Comparison of ENCODE assay signal across 11 cellular contexts in genomic region chr6:8059129-8059528, GRCh38. TPM values are rescaled to one million over a fixed set of nuclear protein-coding genes. Genes with fewer than 3 reads are reported as not detected.
DNase-seq lines count a peak whose midpoint lies in the region; ATAC-seq and TF ChIP-seq lines count a peak whose summit lies in the region.
"Had no signal": no experiment of that assay in that cellular context is flagged by ENCODE, and none has a peak within 500 bp of the region (broad histone marks: within the 10 kb centered on the region; RNA-seq: fewer than 3 reads in every experiment).

No MANE protein-coding gene starts in this region.

- H3K27ac ChIP-seq in brain microvascular endothelial cell (no peak overlapping the region), testis (no peak overlapping the region), left lung (no peak overlapping the region)
- H3K27ac ChIP-seq: uterus had no signal

- no peaks in the 10 kb centered on the region for H3K9me3 ChIP-seq in testis
- H3K9me3 ChIP-seq in left lung, result no peaks in the 10 kb centered on the region
- H3K9me3 ChIP-seq: uterus had no signal

- H3K4me3 ChIP-seq in brain microvascular endothelial cell (ENCODE audit: low read depth, low read length) (no peak overlapping the region), testis (no peak overlapping the region), left lung (no peak overlapping the region)
- H3K4me3 ChIP-seq: uterus had no signal

- in situ Hi-C loops in brain microvascular endothelial cell (cut with HindIII; ENCODE audit: low pct_ligation_motif_present, low sequenced_read_pairs), result no loop called here

- TF ChIP-seq CTCF in brain microvascular endothelial cell (IDR thresholded peaks at IDR 0.05; ENCODE audit: low read depth, low read length, missing control alignments), result peak; percentile 16
- TF ChIP-seq CTCF in testis (IDR thresholded peaks at IDR 0.05), result peak in 1 of 3 experiments; percentile 18
- peak in 1 of 2 donors; percentile 25 for TF ChIP-seq CTCF in left lung (IDR thresholded peaks at IDR 0.05)

- H3K27me3 ChIP-seq in brain microvascular endothelial cell (replicated peaks) (no peaks in the 10 kb centered on the region), testis (no peaks in the 10 kb centered on the region), left lung (no peaks in the 10 kb centered on the region)
- H3K27me3 ChIP-seq: uterus had no signal

- peak; percentile 19 for DNase-seq in DMS114 treated with DMSO at 0.1 percent for 48 hours (lab: John Stamatoyannopoulos, UW; ENCODE audit: unreplicated experiment)
- peak; percentile 34 for DNase-seq in LHCN-M2 (ENCODE audit: low read depth)
- no peak for DNase-seq in brain microvascular endothelial cell
- peak; percentile 46 for DNase-seq in myocyte (ENCODE audit: low read depth)
- DNase-seq in testis, result no peak
- no peak for DNase-seq in left lung
- DNase-seq: activated CD4-positive, alpha-beta T cell treated with anti-CD3 and anti-CD28 coated beads, Interleukin-2, amount 50 U/mL, for 1 hour; foreskin melanocyte; small intestine; uterus had no signal

- H3K4me1 ChIP-seq in testis, result no peaks in the 10 kb centered on the region
- peaks cover 0 to 10% of the 10 kb centered on the region in 2 donors for H3K4me1 ChIP-seq in left lung
- H3K4me1 ChIP-seq: uterus had no signal

- intact Hi-C loops in testis (cut with DNase I; ENCODE audit: low total_unique reads) (no loop called here), left lung (cut with DNase I) (loop anchor here in 1 of 2 donors (5.0 kb wide), 1 partner anchor 337 kb away; no protein-coding TSS in a partner anchor)

- H3K36me3 ChIP-seq in brain microvascular endothelial cell (replicated peaks), result no peaks in the 10 kb centered on the region
- no peaks in the 10 kb centered on the region for H3K36me3 ChIP-seq in testis (ENCODE audit: low read depth, missing control alignments)
- peaks cover 0 to 38% of the 10 kb centered on the region in 2 donors for H3K36me3 ChIP-seq in left lung
- H3K36me3 ChIP-seq: uterus had no signal

- no peak for TF ChIP-seq POLR2A in testis (IDR thresholded peaks at IDR 0.05)

- ATAC-seq in GM19328 (IDR thresholded peaks at IDR 0.05; ENCODE audit: unreplicated experiment) (no peak), left lung (no peak)

RNA-seq across cellular contexts. Expression of gene BLOC1S5, which starts 5.1 kb away (rescaled TPM):
- total RNA-seq in LHCN-M2 (2014; rRNA removed) (12.4 and 22.4 TPM in 2 replicates), myocyte (14.1 and 24.1 TPM in 2 replicates), testis (10 to 100 TPM; 10.9 to 12.1 TPM), left lung (10 to 100 TPM; 10.8 to 16.0 TPM)
- polyA plus RNA-seq in LHCN-M2 (2012), result 6.9 TPM
- polyA plus RNA-seq in myocyte (2012), result 8.0 TPM
- 8.4 TPM for polyA plus RNA-seq in testis (ENCODE audit: insufficient read depth, low read depth, low replicate concordance)

RNA-seq across cellular contexts. Expression of gene EEF1E1, which starts 43.2 kb away (rescaled TPM):
- total RNA-seq in LHCN-M2 (2014; rRNA removed) (41.2 and 45.9 TPM in 2 replicates), myocyte (33.2 and 52.1 TPM in 2 replicates), testis (10 to 100 TPM; 53.5 to 62.4 TPM), left lung (10 to 100 TPM; 20.3 to 28.5 TPM)
- 31.4 TPM for polyA plus RNA-seq in LHCN-M2 (2012)
- 27.5 TPM for polyA plus RNA-seq in myocyte (2012)
- 93.3 TPM for polyA plus RNA-seq in testis (ENCODE audit: insufficient read depth, low read depth, low replicate concordance)

Comparison
In these comparisons a context has a peak if more than half of its experiments do, and no peak if none do; other contexts are left out.
1. DNase-seq: peak in DMS114 treated with DMSO at 0.1 percent for 48 hours (single experiment), LHCN-M2 (single experiment) and myocyte (single experiment); none in brain microvascular endothelial cell (single experiment), testis (single experiment) and left lung (0 of 2).